8 cellular contexts compared by ENCODE assay signal in genomic region chr17:62705781-62706597, GRCh38.
DNase-seq lines count a peak whose midpoint lies in the region; ATAC-seq and TF ChIP-seq lines count a peak whose summit lies in the region.

No MANE protein-coding gene starts in this region.

- H3K4me1 Mint-ChIP-seq in CD4-positive, alpha-beta T cell (ENCODE audit: low read depth), result peaks cover 4% of the 10 kb centered on the region
- H3K4me1 Mint-ChIP-seq in glutamatergic neuron (ENCODE audit: low read depth, unreplicated experiment), result peaks cover 9% of the 10 kb centered on the region

- TF ChIP-seq POLR2A in GM18505 (IDR thresholded peaks at IDR 0.05; ENCODE audit: borderline replicate concordance, extremely low read depth, insufficient read depth, insufficient read length), result no peak

- peaks cover 16% of the 10 kb centered on the region for H3K27me3 Mint-ChIP-seq in CD4-positive, alpha-beta T cell
- H3K27me3 Mint-ChIP-seq in glutamatergic neuron (ENCODE audit: unreplicated experiment), result peaks cover 8% of the 10 kb centered on the region

- peak overlapping the region; percentile 16 for H3K4me3 Mint-ChIP-seq in CD4-positive, alpha-beta T cell
- H3K4me3 Mint-ChIP-seq in glutamatergic neuron (ENCODE audit: unreplicated experiment), result peak overlapping the region; percentile 81

- ATAC-seq in CD4-positive, alpha-beta T cell (ENCODE audit: poor library complexity), result no peak
- ATAC-seq in GM18505 (IDR thresholded peaks at IDR 0.05; ENCODE audit: unreplicated experiment), result no peak

- H3K27ac Mint-ChIP-seq in CD4-positive, alpha-beta T cell, result no peak overlapping the region
- no peak overlapping the region for H3K27ac Mint-ChIP-seq in glutamatergic neuron (ENCODE audit: unreplicated experiment)

- CTCF ChIA-PET in CD4-positive, alpha-beta T cell (lab: Charles Lee), result no interaction called here

- no peak for DNase-seq in CD4-positive, alpha-beta T cell
- DNase-seq in SK-MEL-5 (ENCODE audit: low read depth, low spot score) (peak; percentile 95), glutamatergic neuron (no peak), occipital lobe (lab: John Stamatoyannopoulos, UW) (peak; percentile 50), HUDEP-2 (lab: John Stamatoyannopoulos, UW; ENCODE audit: unreplicated experiment in 76 of 76) (no peak), NCI-H2081 treated with DMSO at 0.1 percent for 48 hours (lab: John Stamatoyannopoulos, UW) (no peak), A172 (ENCODE audit: low spot score) (no peak)

- POLR2A ChIA-PET in CD4-positive, alpha-beta T cell (lab: Charles Lee), result no interaction called here

- intact Hi-C loops in CD4-positive, alpha-beta T cell (cut with DNase I, micrococcal nuclease), result no loop called here

- no peaks in the 10 kb centered on the region for H3K36me3 Mint-ChIP-seq in CD4-positive, alpha-beta T cell (ENCODE audit: low read depth)
- H3K36me3 Mint-ChIP-seq in glutamatergic neuron (ENCODE audit: unreplicated experiment), result peaks cover 22% of the 10 kb centered on the region

- H3K27ac ChIP-seq in CD4-positive, alpha-beta T cell (ENCODE audit: low read depth, low read length), result no peak overlapping the region

- H3K9me3 Mint-ChIP-seq in CD4-positive, alpha-beta T cell, result no peaks in the 10 kb centered on the region
- H3K9me3 Mint-ChIP-seq in glutamatergic neuron (ENCODE audit: unreplicated experiment), result peaks cover 2% of the 10 kb centered on the region

- TF ChIP-seq CTCF in CD4-positive, alpha-beta T cell (IDR thresholded peaks at IDR 0.05), result no peak
- no peak for TF ChIP-seq CTCF in glutamatergic neuron (IDR thresholded peaks at IDR 0.05; ENCODE audit: partially characterized antibody, unreplicated experiment)

- H3K9me3 ChIP-seq in CD4-positive, alpha-beta T cell (ENCODE audit: control insufficient read depth, low read length), result no peaks in the 10 kb centered on the region

- no peaks in the 10 kb centered on the region for H3K27me3 ChIP-seq in CD4-positive, alpha-beta T cell (ENCODE audit: control insufficient read depth, insufficient read depth, low read length)

- in situ Hi-C loops in SK-MEL-5 (cut with HindIII; ENCODE audit: low pct_unique_long_range_greater_than_20kb, low sequenced_read_pairs), result no loop called here

Comparison
In these comparisons a context has a peak if more than half of its experiments do, and no peak if none do; other contexts are left out.
1. DNase-seq: peak in SK-MEL-5 (single experiment) and occipital lobe (single experiment); none in CD4-positive, alpha-beta T cell (0 of 10), glutamatergic neuron (single experiment), HUDEP-2 (0 of 76), NCI-H2081 treated with DMSO at 0.1 percent for 48 hours (single experiment) and A172 (single experiment).